ENCODE assay signal across 26 cellular contexts in genomic region chr10:64753516-64753915, GRCh38.
"Had no signal": no experiment of that assay in that cellular context is flagged by ENCODE, and none has a peak within 500 bp of the region (broad histone marks: within the 10 kb centered on the region; RNA-seq: fewer than 3 reads in every experiment).

No MANE protein-coding gene starts in this region.

- H3K9me3 ChIP-seq: stomach, suprapubic skin, testis, thoracic aorta, thyroid gland, tibial artery, tibial nerve, transverse colon, upper lobe of right lung, uterus, vagina had no signal

- H3K36me3 ChIP-seq: stomach, suprapubic skin, thoracic aorta, thyroid gland, tibial artery, tibial nerve, transverse colon, upper lobe of right lung, uterus, vagina had no signal

- ATAC-seq: stimulated activated effector memory CD8-positive, alpha-beta T cell treated with anti-CD3 and anti-CD28 coated beads, Interleukin-12 subunit alpha, Interleukin-12 subunit beta, amount 100 ng/mL, for 72 hours; stimulated activated memory B cell treated with anti-CD40 and anti-IgM and Interleukin-4, amounts not matched to agents 10 μg/mL and 1 μg/mL and 100 μg/mL, for 72 hours; stimulated activated naive B cell treated with anti-CD40 and anti-IgM and Interleukin-4, amounts not matched to agents 10 μg/mL and 1 μg/mL and 100 μg/mL, for 72 hours; stimulated activated naive CD8-positive, alpha-beta T cell treated with anti-CD3 and anti-CD28 coated beads, Interleukin-15, amount 100 ng/mL, for 72 hours; stimulated activated naive CD8-positive, alpha-beta T cell treated with anti-CD3 and anti-CD28 coated beads, Interleukin-15, Interleukin-2, amounts not matched to agents 100 U/mL and 50 U/mL, for 24 hours; upper lobe of right lung had no signal

- H3K4me1 ChIP-seq: stomach, suprapubic skin, testis, thyroid gland, tibial nerve, transverse colon, upper lobe of right lung, uterus, vagina had no signal

- H3K27ac ChIP-seq: stomach, suprapubic skin, testis, thoracic aorta, thyroid gland, tibial artery, tibial nerve, transverse colon, upper lobe of right lung, uterus, vagina had no signal

- DNase-seq: stimulated activated CD4-positive, alpha-beta T cell treated with anti-CD3 and anti-CD28 coated beads, Interleukin-2, amount 100 ng/mL, for 48 hours; stimulated activated CD4-positive, alpha-beta T cell treated with anti-CD3 and anti-CD28 coated beads, Interleukin-4, amount 100 ng/mL, for 1 hour; stimulated activated CD4-positive, alpha-beta T cell treated with anti-CD3 and anti-CD28 coated beads, Interleukin-4, amount 100 ng/mL, for 24 hours; stimulated activated CD4-positive, alpha-beta T cell treated with anti-CD3 and anti-CD28 coated beads, Interleukin-4, amount 100 ng/mL, for 4 hours; stimulated activated CD8-positive, alpha-beta memory T cell treated with anti-CD3 and anti-CD28 coated beads, Interleukin-4, amount 100 ng/mL, for 48 hours; stimulated activated naive B cell treated with anti-CD40 and anti-IgM and Interleukin-4, amounts not matched to agents 10 μg/mL and 1 μg/mL and 100 μg/mL, for 72 hours; stimulated activated naive CD4-positive, alpha-beta T cell; stimulated activated naive CD4-positive, alpha-beta T cell treated with Interleukin-2 at 50 U/mL for 16 hours; stimulated activated naive CD8-positive, alpha-beta T cell treated with anti-CD3 and anti-CD28 coated beads, Interleukin-15, amount 100 ng/mL, for 72 hours; stimulated activated naive CD8-positive, alpha-beta T cell treated with anti-CD3 and anti-CD28 coated beads, Interleukin-15, Interleukin-2, amounts not matched to agents 100 U/mL and 50 U/mL, for 24 hours; stomach; substantia nigra; testis; thyroid gland; tibial artery; transverse colon; trophoblast cell; upper lobe of right lung; uterus had no signal

- H3K4me3 ChIP-seq: stomach, suprapubic skin, testis, thoracic aorta, thyroid gland, tibial artery, tibial nerve, transverse colon, upper lobe of right lung, uterus, vagina had no signal

- H3K27me3 ChIP-seq: stomach, suprapubic skin, testis, thyroid gland, tibial artery, tibial nerve, transverse colon, upper lobe of right lung, uterus, vagina had no signal

- FAIRE-seq: urothelium cell line had no signal
